Comparison of ENCODE assay signal across 32 cellular contexts in genomic region chr5:42035526-42035925, GRCh38.
"Had no signal": no experiment of that assay in that cellular context is flagged by ENCODE, and none has a peak within 500 bp of the region (broad histone marks: within the 10 kb centered on the region; RNA-seq: fewer than 3 reads in every experiment).

No MANE protein-coding gene starts in this region.

- H3K9me3 ChIP-seq: neutrophil, ovary, prostate gland, stomach, thoracic aorta, tibial artery, upper lobe of right lung, uterus had no signal

- ATAC-seq: left cardiac atrium; natural killer cell; right cardiac atrium; sciatic nerve; stimulated activated naive B cell treated with anti-CD40 and anti-IgM and Interleukin-4, amounts not matched to agents 10 μg/mL and 1 μg/mL and 100 μg/mL, for 72 hours; stimulated activated naive CD8-positive, alpha-beta T cell treated with anti-CD3 and anti-CD28 coated beads, Interleukin-15, Interleukin-2, amounts not matched to agents 100 U/mL and 50 U/mL, for 24 hours; upper lobe of right lung had no signal

- H2AFZ ChIP-seq: neural progenitor cell had no signal

- H3K4me1 ChIP-seq: left ventricle myocardium inferior, prostate gland, tibial artery, upper lobe of right lung, uterus had no signal

- H3K4me1 Mint-ChIP-seq: naive B cell; natural killer cell; stimulated activated naive B cell treated with anti-CD40 and anti-IgM and Interleukin-4, amounts not matched to agents 10 μg/mL and 1 μg/mL and 100 μg/mL, for 72 hours had no signal

- H3K4me2 ChIP-seq: neural progenitor cell had no signal

- H3K27ac Mint-ChIP-seq: mesothelial cell of epicardium; naive B cell; natural killer cell; nephron progenitor cell; neural progenitor cell; stimulated activated naive B cell treated with anti-CD40 and anti-IgM and Interleukin-4, amounts not matched to agents 10 μg/mL and 1 μg/mL and 100 μg/mL, for 72 hours had no signal

- H3K27ac ChIP-seq: left ventricle myocardium inferior, neural progenitor cell, neutrophil, ovary, prostate gland, skin epidermis, stomach, thoracic aorta, tibial artery, upper lobe of right lung, uterus had no signal

- H3K4me3 ChIP-seq: left ventricle myocardium inferior, lung, neural progenitor cell, ovary, prostate gland, skin epidermis, stomach, thoracic aorta, tibial artery, upper lobe of right lung, uterus had no signal

- H3K36me3 ChIP-seq: left ventricle myocardium inferior, neural progenitor cell, neutrophil, ovary, prostate gland, stomach, thoracic aorta, tibial artery, upper lobe of right lung, uterus had no signal

- H3K9me3 Mint-ChIP-seq: mesothelial cell of epicardium, natural killer cell, nephron progenitor cell, neural progenitor cell had no signal

- H3K4me3 Mint-ChIP-seq: mesothelial cell of epicardium; naive B cell; natural killer cell; nephron progenitor cell; neural progenitor cell; stimulated activated naive B cell treated with anti-CD40 and anti-IgM and Interleukin-4, amounts not matched to agents 10 μg/mL and 1 μg/mL and 100 μg/mL, for 72 hours had no signal

- H3K27me3 ChIP-seq: neural progenitor cell, neutrophil, ovary, stomach, tibial artery, upper lobe of right lung, uterus had no signal

- DNase-seq: hippocampal formation; kidney glomerular epithelial cell; left cardiac atrium; left ventricle myocardium inferior; mesendoderm; naive B cell; natural killer cell; nephron progenitor cell; occipital lobe; ovary; posterior cingulate gyrus; retina; right cardiac atrium; stimulated activated CD4-positive, alpha-beta T cell treated with anti-CD3 and anti-CD28 coated beads, Interleukin-12 subunit alpha, Interleukin-12 subunit beta, amount 100 ng/mL, for 4 hours; stimulated activated CD4-positive, alpha-beta T cell treated with anti-CD3 and anti-CD28 coated beads, Interleukin-15, amount 100 ng/mL, for 24 hours; stimulated activated CD4-positive, alpha-beta T cell treated with anti-CD3 and anti-CD28 coated beads, Interleukin-2, amount 100 ng/mL, for 24 hours; stimulated activated CD4-positive, alpha-beta T cell treated with anti-CD3 and anti-CD28 coated beads, Interleukin-4, amount 100 ng/mL, for 1 hour; stimulated activated naive B cell treated with anti-CD40 and anti-IgM and Interleukin-4, amounts not matched to agents 10 μg/mL and 1 μg/mL and 100 μg/mL, for 72 hours; stimulated activated naive CD8-positive, alpha-beta T cell treated with anti-CD3 and anti-CD28 coated beads, Interleukin-15, Interleukin-2, amounts not matched to agents 100 U/mL and 50 U/mL, for 24 hours; stomach; tibial artery; trophoblast cell; upper lobe of right lung; uterus had no signal

- H3K36me3 Mint-ChIP-seq: mesothelial cell of epicardium; naive B cell; natural killer cell; neural progenitor cell; stimulated activated naive B cell treated with anti-CD40 and anti-IgM and Interleukin-4, amounts not matched to agents 10 μg/mL and 1 μg/mL and 100 μg/mL, for 72 hours had no signal
